In the genomic region with DNA sequence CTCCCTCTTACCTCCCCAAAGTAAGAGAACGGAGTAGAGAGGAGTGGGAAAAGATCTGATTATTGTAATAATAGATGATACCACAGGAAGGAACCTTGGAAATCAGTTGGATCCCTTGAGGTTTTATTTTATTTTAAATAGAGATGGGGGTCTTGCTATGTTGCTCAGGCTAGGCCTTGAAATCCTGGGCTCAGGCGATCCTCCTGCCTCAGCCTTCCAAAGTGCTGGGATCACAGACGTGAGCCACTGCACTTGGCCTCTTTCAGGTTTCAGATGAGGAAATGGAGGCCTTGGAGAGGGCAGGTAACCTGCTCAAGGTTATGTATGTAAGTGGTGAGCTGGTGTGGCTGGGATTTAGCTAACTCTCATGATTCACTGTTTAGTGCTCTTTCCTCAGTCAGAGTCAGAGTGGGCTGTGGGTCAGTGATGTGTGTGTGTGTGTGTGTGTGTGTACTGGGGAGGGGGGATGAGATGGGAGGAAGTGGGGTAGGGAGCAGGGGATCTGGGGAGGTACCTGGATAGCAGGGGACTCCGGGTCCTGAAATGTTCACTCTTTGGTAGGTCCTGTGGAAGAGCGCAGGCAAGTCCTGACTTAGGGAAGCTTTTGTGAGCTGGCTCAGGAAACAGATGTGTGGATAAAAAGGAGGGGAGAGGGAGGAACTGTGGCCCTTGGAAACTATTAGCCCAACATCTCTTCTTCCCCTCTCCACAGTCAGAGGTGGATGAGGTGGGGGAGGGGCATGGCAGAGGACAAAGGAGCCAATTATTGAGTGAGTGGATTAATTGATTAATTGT, we compare ENCODE assay signal across 1 cellular context.
TF ChIP-seq lines count a peak whose summit lies in the region.

No MANE protein-coding gene starts in this region.

TF ChIP-seq in HEK293, 187 proteins besides CTCF, POLR2A, EP300 and RAD21 (continued from another document):
- no peak for TF ChIP-seq ZNF280D (tag by site-specific recombination; IDR thresholded peaks at IDR 0.05)
- 0 out of 2 replicates have a peak, but pooled peaks have one; percentile 5 for TF ChIP-seq SP7 (tag by site-specific recombination; IDR thresholded peaks at IDR 0.05)
- no peak for TF ChIP-seq ZNF324 (tag by site-specific recombination; IDR thresholded peaks at IDR 0.05)
- no peak for TF ChIP-seq ZBTB48 (tag by site-specific recombination; IDR thresholded peaks at IDR 0.05)
- peak; percentile 88 for TF ChIP-seq ZNF398 (tag by site-specific recombination; IDR thresholded peaks at IDR 0.05)
- 0 out of 2 replicates have a peak, but pooled peaks have one; percentile 43 for TF ChIP-seq ZBTB21 (tag by site-specific recombination; IDR thresholded peaks at IDR 0.05)
- TF ChIP-seq ZNF366 (tag by site-specific recombination; conservative IDR thresholded peaks at IDR 0.05): 0 out of 2 replicates have a peak, but pooled peaks have one; percentile 13
- TF ChIP-seq ZNF600 (tag by site-specific recombination; IDR thresholded peaks at IDR 0.05): peak; percentile 48; the same call in 1 of the 2 replicates
- 0 out of 2 replicates have a peak, but pooled peaks have one; percentile 32 for TF ChIP-seq PRDM10 (tag by site-specific recombination; IDR thresholded peaks at IDR 0.05)
- 0 out of 2 replicates have a peak, but pooled peaks have one; percentile 19 for TF ChIP-seq ZBTB20 (tag by site-specific recombination; IDR thresholded peaks at IDR 0.05)
- TF ChIP-seq ZSCAN4 (tag by site-specific recombination; IDR thresholded peaks at IDR 0.05): peak; percentile 83
- peak; percentile 60; the same call in 1 of the 2 replicates for TF ChIP-seq ZNF514 (tag by site-specific recombination; IDR thresholded peaks at IDR 0.05)
- TF ChIP-seq ZNF121 (tag by site-specific recombination; IDR thresholded peaks at IDR 0.05): peak; percentile 55; the same call in 1 of the 2 replicates
